In the genomic region with DNA sequence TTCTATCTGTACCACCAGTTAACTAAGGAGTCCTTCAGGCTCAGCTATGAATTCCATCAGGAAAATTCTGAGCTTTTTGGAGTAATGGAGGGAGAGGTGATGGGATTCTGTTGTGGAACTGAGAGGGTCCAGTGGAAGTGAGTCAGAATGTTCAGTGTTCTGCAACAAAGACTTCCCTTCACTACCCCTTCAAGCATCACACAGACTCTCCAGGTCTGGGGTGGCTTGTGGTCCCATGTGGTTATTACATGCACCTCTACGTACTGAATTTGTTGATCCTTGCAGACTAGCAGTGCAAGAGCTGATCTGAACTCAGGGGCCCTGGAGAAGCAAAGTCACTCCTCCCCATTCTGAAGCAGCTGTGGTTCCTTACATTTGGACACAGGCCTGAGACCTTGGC, we compare ENCODE assay signal across 19 cellular contexts.
DNase-seq lines count a peak whose midpoint lies in the region; ATAC-seq lines count a peak whose summit lies in the region.
"Had no signal": no experiment of that assay in that cellular context is flagged by ENCODE, and none has a peak within 500 bp of the region (broad histone marks: within the 10 kb centered on the region; RNA-seq: fewer than 3 reads in every experiment).

No MANE protein-coding gene starts in this region.

- no peak overlapping the region for H3K4me3 ChIP-seq in BLaER1
- H3K4me3 ChIP-seq: heart right ventricle, tibial nerve had no signal

- no peaks in the 10 kb centered on the region for H3K36me3 ChIP-seq in BLaER1
- H3K36me3 ChIP-seq: heart right ventricle, tibial nerve had no signal

- ATAC-seq in GM19397 (IDR thresholded peaks at IDR 0.05; ENCODE audit: unreplicated experiment): peak; percentile 84
- ATAC-seq in HG02759 (IDR thresholded peaks at IDR 0.05; ENCODE audit: unreplicated experiment): peak; percentile 74
- peak; percentile 70 for ATAC-seq in HG03460 (IDR thresholded peaks at IDR 0.05; ENCODE audit: unreplicated experiment)
- no peak for ATAC-seq in HG02763 (IDR thresholded peaks at IDR 0.05; ENCODE audit: unreplicated experiment)
- ATAC-seq: activated T-cell treated with anti-CD3 and anti-CD28 coated beads, Interleukin-2, amount 50 U/mL, for 72 hours; heart right ventricle; PC-3 had no signal

- no peak overlapping the region for H3K9ac ChIP-seq in BLaER1

- H3K27ac ChIP-seq in BLaER1: no peak overlapping the region
- H3K27ac ChIP-seq: heart right ventricle, tibial nerve had no signal

- H3K4me2 ChIP-seq in BLaER1: 0 out of 2 replicates have a peak overlapping the region, but pooled peaks have one; percentile 16

- peaks cover 15% of the 10 kb centered on the region for H3K4me1 ChIP-seq in BLaER1

- no peaks in the 10 kb centered on the region for H3K27me3 ChIP-seq in BLaER1
- H3K27me3 ChIP-seq: heart right ventricle, tibial nerve had no signal

- no peaks in the 10 kb centered on the region for H4K20me1 ChIP-seq in BLaER1

- DNase-seq in GM19238 (ENCODE audit: insufficient read length, low spot score) (no peak), hypothalamus (lab: John Stamatoyannopoulos, UW) (no peak)
- DNase-seq in central memory CD4-positive, alpha-beta T cell: no peak
- DNase-seq: 8988T; activated CD4-positive, alpha-beta T cell treated with anti-CD3 and anti-CD28 coated beads for 48 hours; activated T-cell treated with anti-CD3 and anti-CD28 coated beads, Interleukin-2, amount 50 U/mL, for 72 hours; CD8-positive, alpha-beta memory T cell; heart right ventricle; left colon; naive B cell; NCI-H226; PC-3; T-helper 1 cell had no signal

- peaks cover 5% of the 10 kb centered on the region for H3K9me3 ChIP-seq in BLaER1
